9 cellular contexts compared by ENCODE assay signal in the genomic region with DNA sequence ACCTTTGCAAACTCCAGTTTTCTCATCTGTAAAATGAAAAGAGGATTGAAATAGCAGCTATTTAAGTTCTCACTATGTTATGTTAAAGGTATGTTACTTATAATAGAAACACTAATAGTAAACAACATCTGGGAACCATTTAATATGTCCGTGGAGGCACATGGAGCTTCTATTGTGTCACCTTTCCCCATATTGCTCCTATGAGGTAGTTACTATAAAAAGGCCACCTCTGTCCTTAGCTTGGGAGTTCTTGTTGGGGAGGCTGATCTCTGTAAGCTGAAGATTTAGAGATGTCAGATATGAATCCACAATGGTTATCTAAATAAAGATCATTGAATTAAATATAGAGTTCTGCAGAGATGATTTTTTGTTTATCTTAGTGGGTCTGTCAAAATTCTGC.
"Had no signal": no experiment of that assay in that cellular context is flagged by ENCODE, and none has a peak within 500 bp of the region (broad histone marks: within the 10 kb centered on the region; RNA-seq: fewer than 3 reads in every experiment).

No MANE protein-coding gene starts in this region.

- DNase-seq: GM23248, GOT3, H7, HFFc6, KBM-7 had no signal

- H3K9ac ChIP-seq: GM23248 had no signal

- H3K9me3 ChIP-seq: HAP-1 had no signal

- H3K36me3 ChIP-seq: HAP-1 had no signal

- H2AFZ ChIP-seq: GM23248 had no signal

- H3K27ac ChIP-seq: GM23248, HL-60 had no signal

- ATAC-seq: HCT116, HepG2 had no signal

- H3K4me3 ChIP-seq: GM23248, HAP-1 had no signal
